ENCODE assay signal across 8 cellular contexts in genomic region chr4:109729155-109729562, GRCh38. TPM values are rescaled to one million over a fixed set of nuclear protein-coding genes. Genes with fewer than 3 reads are reported as not detected.
DNase-seq lines count a peak whose midpoint lies in the region; ATAC-seq and TF ChIP-seq lines count a peak whose summit lies in the region.

No MANE protein-coding gene starts in this region.

- no peak for TF ChIP-seq CTCF in AG04449 (IDR thresholded peaks at IDR 0.05; ENCODE audit: insufficient read depth, low read length, missing control alignments)
- no peak for TF ChIP-seq CTCF in HCT116 (IDR thresholded peaks at IDR 0.05 in 2 of 3, conservative IDR thresholded peaks at IDR 0.05 in 1 of 3; ENCODE audit: borderline replicate concordance in 1 of 3, insufficient read depth in 1 of 3, low read depth in 2 of 3, low read length in 2 of 3)
- TF ChIP-seq CTCF in heart left ventricle (IDR thresholded peaks at IDR 0.05), result no peak
- TF ChIP-seq CTCF in retinal pigment epithelial cell (conservative IDR thresholded peaks at IDR 0.05; ENCODE audit: low read depth, low read length), result no peak

- H3K4me3 ChIP-seq in AG04449 (ENCODE audit: low read depth, low read length), result peak overlapping the region; percentile 89
- peak overlapping the region; percentile 75 to 77 for H3K4me3 ChIP-seq in HCT116 (replicated peaks in 1 of 2; ENCODE audit: low read depth in 1 of 2, low read length in 2 of 2)
- peak overlapping the region; percentile 78 to 98 (median 92) for H3K4me3 ChIP-seq in heart left ventricle
- H3K4me3 ChIP-seq in retinal pigment epithelial cell (ENCODE audit: low read length), result peak overlapping the region; percentile 83

- H3K9me2 ChIP-seq in HCT116 (ENCODE audit: insufficient read depth), result no peaks in the 10 kb centered on the region

- TF ChIP-seq POLR2A in HCT116 (IDR thresholded peaks at IDR 0.05; ENCODE audit: borderline replicate concordance, extremely low read depth, insufficient read depth, insufficient read length) (no peak), heart left ventricle (IDR thresholded peaks at IDR 0.05) (no peak)

- H3K9ac ChIP-seq in HCT116 (ENCODE audit: low read length), result peak overlapping the region; percentile 84

- no peaks in the 10 kb centered on the region for H3K9me3 ChIP-seq in HCT116 (ENCODE audit: control insufficient read depth in 1 of 2, insufficient read depth in 1 of 2, low read depth in 1 of 2, low read length in 2 of 2)
- no peaks in the 10 kb centered on the region for H3K9me3 ChIP-seq in heart left ventricle

- POLR2A ChIA-PET in AG04449 (lab: Yijun Ruan, JAX) (interaction anchor here (0.7 kb wide), 1 partner anchor 24 kb away, joined by 5 read pairs; no protein-coding TSS in a partner anchor), HCT116 (lab: Charles Lee) (no interaction called here)
- POLR2A ChIA-PET in activated CD4-positive, alpha-beta memory T cell treated with anti-CD3 and anti-CD28 coated beads for 36 hours (lab: Charles Lee), result interaction anchor here (2.3 kb wide), 1 partner anchor 169 kb away, joined by 16 read pairs; the partner anchor contains the start of gene MCUB

- peaks cover 1% of the 10 kb centered on the region for H3K36me3 Mint-ChIP-seq in activated CD4-positive, alpha-beta memory T cell treated with anti-CD3 and anti-CD28 coated beads for 36 hours

- H3K27me3 ChIP-seq in HCT116 (ENCODE audit: insufficient read depth, low read length), result no peaks in the 10 kb centered on the region
- H3K27me3 ChIP-seq in heart left ventricle, result no peaks in the 10 kb centered on the region

- H3K36me3 ChIP-seq in HCT116 (ENCODE audit: control insufficient read depth in 1 of 2, insufficient read depth in 2 of 2, low read length in 2 of 2) (no peaks in the 10 kb centered on the region), heart left ventricle (no peaks in the 10 kb centered on the region)

- RAD21 ChIA-PET in HCT116 (lab: Charles Lee; ENCODE audit: low non-redundant PET in 1 of 2, low total read pairs in 2 of 2, uncharacterized antibody in 2 of 2, unreplicated experiment in 2 of 2), result interaction anchor here in 1 of 2 experiments (1.3 kb wide), 1 partner anchor 26 kb away, joined by 4 read pairs; the partner anchor contains the start of gene CASP6

- DNase-seq in AG04449 (ENCODE audit: low read depth, low spot score) (no peak), HCT116 (ENCODE audit: low read depth, low spot score) (no peak), heart left ventricle (no peak), retinal pigment epithelial cell (ENCODE audit: low read depth) (peak; percentile 6), RPMI8226 (no peak)
- DNase-seq in activated CD4-positive, alpha-beta memory T cell treated with anti-CD3 and anti-CD28 coated beads for 36 hours, result no peak

- H4K20me1 ChIP-seq in HCT116 (ENCODE audit: insufficient read depth), result 0 out of 2 replicates have a peak, but pooled peaks cover 4% of the 10 kb centered on the region

- TF ChIP-seq RAD21 in HCT116 (IDR thresholded peaks at IDR 0.05; ENCODE audit: low read depth), result no peak

- no peaks in the 10 kb centered on the region for H3K27me3 Mint-ChIP-seq in activated CD4-positive, alpha-beta memory T cell treated with anti-CD3 and anti-CD28 coated beads for 36 hours

- WGBS in heart left ventricle, 4 donors, result 1 to 4% (median 3%) methylated on average over 11 of the region's 11 CpGs

- no peaks in the 10 kb centered on the region for H3K9me3 Mint-ChIP-seq in activated CD4-positive, alpha-beta memory T cell treated with anti-CD3 and anti-CD28 coated beads for 36 hours

- intact Hi-C loops in HCT116 (cut with micrococcal nuclease) (loop anchor here (5.0 kb wide), 1 partner anchor 167 kb away; the partner anchor contains the start of gene MCUB), heart left ventricle (cut with DNase I) (loop anchor here in 1 of 10 donors (5.0 kb wide), 1 partner anchor 297 kb away; the partner anchor contains the start of gene SEC24B)
- intact Hi-C loops in activated CD4-positive, alpha-beta memory T cell treated with anti-CD3 and anti-CD28 coated beads for 36 hours (cut with micrococcal nuclease), result loop anchor here (1.0 kb wide), 1 partner anchor 26 kb away; the partner anchor contains the start of gene CASP6

- no peak overlapping the region for H3K27ac Mint-ChIP-seq in activated CD4-positive, alpha-beta memory T cell treated with anti-CD3 and anti-CD28 coated beads for 36 hours

- peaks cover 52% of the 10 kb centered on the region for H3K79me2 ChIP-seq in HCT116 (ENCODE audit: insufficient read depth, low read length)

- BruUV-seq in HCT116 (replicated peaks; lab: Mats Ljungman, UMichigan), result no TSS peak

- no peak; the same call in 1 of the 2 replicates for ATAC-seq in HCT116
- peak in 3 of 4 donors; percentile 26 to 53 (median 36) for ATAC-seq in heart left ventricle
- ATAC-seq in HG02852 (IDR thresholded peaks at IDR 0.05; ENCODE audit: unreplicated experiment), result no peak
- no peak for ATAC-seq in GM19455 (IDR thresholded peaks at IDR 0.05; ENCODE audit: unreplicated experiment)

- H3K4me3 Mint-ChIP-seq in activated CD4-positive, alpha-beta memory T cell treated with anti-CD3 and anti-CD28 coated beads for 36 hours, result peak overlapping the region; percentile 82

- H3K27ac ChIP-seq in HCT116 (ENCODE audit: low read depth, low read length), result peak overlapping the region; percentile 71
- H3K27ac ChIP-seq in heart left ventricle, result peak overlapping the region in 9 of 12 donors; percentile 38 to 90 (median 81)

- H3K4me2 ChIP-seq in HCT116 (ENCODE audit: low read length), result peak overlapping the region; percentile 86

- CTCF ChIA-PET in AG04449 (lab: Yijun Ruan, JAX) (interaction anchor here (1.5 to 1.6 kb wide), 2 partner anchors 25 to 296 kb away, joined by 5 to 6 read pairs; partner anchors contain the start of genes CASP6 and SEC24B), HCT116 (lab: Charles Lee) (no interaction called here)
- CTCF ChIA-PET in activated CD4-positive, alpha-beta memory T cell treated with anti-CD3 and anti-CD28 coated beads for 36 hours (lab: Charles Lee), result no interaction called here

- H3K4me1 ChIP-seq in HCT116 (ENCODE audit: control insufficient read depth in 1 of 2, insufficient read depth in 2 of 2, low read length in 2 of 2) (peaks cover 6 to 17% of the 10 kb centered on the region in 2 experiments), heart left ventricle (peaks cover 0 to 20% (median 12%) of the 10 kb centered on the region in 12 donors)

- peaks cover 9% of the 10 kb centered on the region for H3K4me1 Mint-ChIP-seq in activated CD4-positive, alpha-beta memory T cell treated with anti-CD3 and anti-CD28 coated beads for 36 hours (ENCODE audit: low read depth)

- no peak overlapping the region for H2AFZ ChIP-seq in HCT116 (ENCODE audit: low read depth, low read length, poor library complexity, severe bottlenecking)

TF ChIP-seq in HCT116, 20 proteins besides CTCF, POLR2A, EP300 and RAD21:
- no peak for TF ChIP-seq FOSL1 (IDR thresholded peaks at IDR 0.05; ENCODE audit: low read depth)
- TF ChIP-seq SP1 (IDR thresholded peaks at IDR 0.05; ENCODE audit: low read depth), result peak; percentile 24; the same call in 1 of the 2 replicates

RNA-seq across cellular contexts. Expression of gene PLA2G12A, which starts 0.7 kb away (rescaled TPM):
- total RNA-seq in HCT116 (2021; ENCODE audit: unreplicated experiment), result 37.9 TPM
- 41.6 and 46.2 TPM in 2 replicates for polyA plus RNA-seq in HCT116 (2012)
- total RNA-seq in activated CD4-positive, alpha-beta memory T cell treated with anti-CD3 and anti-CD28 coated beads for 36 hours, result 10 to 100 TPM; 17.9 to 21.6 TPM
- 10 to 100 TPM; 32.6 to 68.5 (median 58.5) TPM for total RNA-seq in heart left ventricle
- polyA plus RNA-seq in heart left ventricle, result 10 to 100 TPM; 15.7 to 22.5 TPM

RNA-seq across cellular contexts. Expression of gene CASP6, which starts 25.9 kb away (rescaled TPM):
- total RNA-seq in HCT116 (2021; ENCODE audit: unreplicated experiment), result 18.1 TPM
- polyA plus RNA-seq in HCT116 (2012), result 14.8 and 20.6 TPM in 2 replicates
- total RNA-seq in activated CD4-positive, alpha-beta memory T cell treated with anti-CD3 and anti-CD28 coated beads for 36 hours, result 10 to 100 TPM; 18.4 to 29.9 TPM
- total RNA-seq in heart left ventricle, result 10 to 100 TPM in 1 of 9 donors, 1 to 10 TPM in 8; 3.5 to 16.4 (median 6.5) TPM
- 1 to 10 TPM; 4.4 to 5.7 TPM for polyA plus RNA-seq in heart left ventricle

Comparison
In these comparisons a context has a peak if more than half of its experiments do, and no peak if none do; other contexts are left out.
1. ATAC-seq: peak in heart left ventricle (3 of 4); none in HCT116 (single experiment), HG02852 (single experiment) and GM19455 (single experiment).
2. Peak in every context shown above with its lines, with median percentiles within 50 percentile points of each other: H3K4me3 ChIP-seq.